ENCODE assay signal across 1 cellular context in genomic region chr9:35731415-35732184, GRCh38.
A peak's percentile ranks its signal among the peaks of the same experiment; 100 is the strongest.
TF ChIP-seq lines count a peak whose summit lies in the region.

No MANE protein-coding gene starts in this region.

TF ChIP-seq in K562, 482 proteins besides CTCF, POLR2A, EP300 and RAD21 (continued from another document and continues in another):
- peak; percentile 52 for TF ChIP-seq RBBP5 (IDR thresholded peaks at IDR 0.05; ENCODE audit: borderline replicate concordance, insufficient read depth, low read length, poor library complexity, severe bottlenecking)
- no peak for TF ChIP-seq ETS2 (tag; IDR thresholded peaks at IDR 0.05; ENCODE audit: borderline replicate concordance, poor library complexity, severe bottlenecking)
- TF ChIP-seq, protein P1, sequence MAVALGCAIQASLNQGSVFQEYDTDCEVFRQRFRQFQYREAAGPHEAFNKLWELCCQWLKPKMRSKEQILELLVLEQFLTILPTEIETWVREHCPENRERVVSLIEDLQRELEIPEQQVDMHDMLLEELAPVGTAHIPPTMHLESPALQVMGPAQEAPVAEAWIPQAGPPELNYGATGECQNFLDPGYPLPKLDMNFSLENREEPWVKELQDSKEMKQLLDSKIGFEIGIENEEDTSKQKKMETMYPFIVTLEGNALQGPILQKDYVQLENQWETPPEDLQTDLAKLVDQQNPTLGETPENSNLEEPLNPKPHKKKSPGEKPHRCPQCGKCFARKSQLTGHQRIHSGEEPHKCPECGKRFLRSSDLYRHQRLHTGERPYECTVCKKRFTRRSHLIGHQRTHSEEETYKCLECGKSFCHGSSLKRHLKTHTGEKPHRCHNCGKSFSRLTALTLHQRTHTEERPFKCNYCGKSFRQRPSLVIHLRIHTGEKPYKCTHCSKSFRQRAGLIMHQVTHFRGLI (CRISPR knock-in tag; IDR thresholded peaks at IDR 0.05): no peak
- no peak for TF ChIP-seq SREBF1 (IDR thresholded peaks at IDR 0.05; ENCODE audit: borderline replicate concordance, low read depth, low read length)
- no peak for TF ChIP-seq CBX5 (IDR thresholded peaks at IDR 0.05; ENCODE audit: borderline replicate concordance, low read depth)
- TF ChIP-seq, protein P2, sequence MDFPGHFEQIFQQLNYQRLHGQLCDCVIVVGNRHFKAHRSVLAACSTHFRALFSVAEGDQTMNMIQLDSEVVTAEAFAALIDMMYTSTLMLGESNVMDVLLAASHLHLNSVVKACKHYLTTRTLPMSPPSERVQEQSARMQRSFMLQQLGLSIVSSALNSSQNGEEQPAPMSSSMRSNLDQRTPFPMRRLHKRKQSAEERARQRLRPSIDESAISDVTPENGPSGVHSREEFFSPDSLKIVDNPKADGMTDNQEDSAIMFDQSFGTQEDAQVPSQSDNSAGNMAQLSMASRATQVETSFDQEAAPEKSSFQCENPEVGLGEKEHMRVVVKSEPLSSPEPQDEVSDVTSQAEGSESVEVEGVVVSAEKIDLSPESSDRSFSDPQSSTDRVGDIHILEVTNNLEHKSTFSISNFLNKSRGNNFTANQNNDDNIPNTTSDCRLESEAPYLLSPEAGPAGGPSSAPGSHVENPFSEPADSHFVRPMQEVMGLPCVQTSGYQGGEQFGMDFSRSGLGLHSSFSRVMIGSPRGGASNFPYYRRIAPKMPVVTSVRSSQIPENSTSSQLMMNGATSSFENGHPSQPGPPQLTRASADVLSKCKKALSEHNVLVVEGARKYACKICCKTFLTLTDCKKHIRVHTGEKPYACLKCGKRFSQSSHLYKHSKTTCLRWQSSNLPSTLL (IDR thresholded peaks at IDR 0.05): no peak
- no peak for TF ChIP-seq ADNP (tag; IDR thresholded peaks at IDR 0.05)
- TF ChIP-seq ZNF561 (CRISPR knock-in tag; conservative IDR thresholded peaks at IDR 0.05): no peak
- TF ChIP-seq ATF4 (CRISPR knock-in tag; IDR thresholded peaks at IDR 0.05): no peak
- TF ChIP-seq, protein P3, sequence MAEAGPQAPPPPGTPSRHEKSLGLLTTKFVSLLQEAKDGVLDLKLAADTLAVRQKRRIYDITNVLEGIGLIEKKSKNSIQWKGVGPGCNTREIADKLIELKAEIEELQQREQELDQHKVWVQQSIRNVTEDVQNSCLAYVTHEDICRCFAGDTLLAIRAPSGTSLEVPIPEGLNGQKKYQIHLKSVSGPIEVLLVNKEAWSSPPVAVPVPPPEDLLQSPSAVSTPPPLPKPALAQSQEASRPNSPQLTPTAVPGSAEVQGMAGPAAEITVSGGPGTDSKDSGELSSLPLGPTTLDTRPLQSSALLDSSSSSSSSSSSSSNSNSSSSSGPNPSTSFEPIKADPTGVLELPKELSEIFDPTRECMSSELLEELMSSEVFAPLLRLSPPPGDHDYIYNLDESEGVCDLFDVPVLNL (CRISPR knock-in tag; IDR thresholded peaks at IDR 0.05; ENCODE audit: low read depth): no peak
- TF ChIP-seq SUPT5H (IDR thresholded peaks at IDR 0.05): peak; percentile 62; the same call in 1 of the 2 replicates
- TF ChIP-seq RERE (CRISPR knock-in tag; IDR thresholded peaks at IDR 0.05; ENCODE audit: borderline replicate concordance): no peak
- TF ChIP-seq, protein P4, sequence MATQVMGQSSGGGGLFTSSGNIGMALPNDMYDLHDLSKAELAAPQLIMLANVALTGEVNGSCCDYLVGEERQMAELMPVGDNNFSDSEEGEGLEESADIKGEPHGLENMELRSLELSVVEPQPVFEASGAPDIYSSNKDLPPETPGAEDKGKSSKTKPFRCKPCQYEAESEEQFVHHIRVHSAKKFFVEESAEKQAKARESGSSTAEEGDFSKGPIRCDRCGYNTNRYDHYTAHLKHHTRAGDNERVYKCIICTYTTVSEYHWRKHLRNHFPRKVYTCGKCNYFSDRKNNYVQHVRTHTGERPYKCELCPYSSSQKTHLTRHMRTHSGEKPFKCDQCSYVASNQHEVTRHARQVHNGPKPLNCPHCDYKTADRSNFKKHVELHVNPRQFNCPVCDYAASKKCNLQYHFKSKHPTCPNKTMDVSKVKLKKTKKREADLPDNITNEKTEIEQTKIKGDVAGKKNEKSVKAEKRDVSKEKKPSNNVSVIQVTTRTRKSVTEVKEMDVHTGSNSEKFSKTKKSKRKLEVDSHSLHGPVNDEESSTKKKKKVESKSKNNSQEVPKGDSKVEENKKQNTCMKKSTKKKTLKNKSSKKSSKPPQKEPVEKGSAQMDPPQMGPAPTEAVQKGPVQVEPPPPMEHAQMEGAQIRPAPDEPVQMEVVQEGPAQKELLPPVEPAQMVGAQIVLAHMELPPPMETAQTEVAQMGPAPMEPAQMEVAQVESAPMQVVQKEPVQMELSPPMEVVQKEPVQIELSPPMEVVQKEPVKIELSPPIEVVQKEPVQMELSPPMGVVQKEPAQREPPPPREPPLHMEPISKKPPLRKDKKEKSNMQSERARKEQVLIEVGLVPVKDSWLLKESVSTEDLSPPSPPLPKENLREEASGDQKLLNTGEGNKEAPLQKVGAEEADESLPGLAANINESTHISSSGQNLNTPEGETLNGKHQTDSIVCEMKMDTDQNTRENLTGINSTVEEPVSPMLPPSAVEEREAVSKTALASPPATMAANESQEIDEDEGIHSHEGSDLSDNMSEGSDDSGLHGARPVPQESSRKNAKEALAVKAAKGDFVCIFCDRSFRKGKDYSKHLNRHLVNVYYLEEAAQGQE (CRISPR knock-in tag; IDR thresholded peaks at IDR 0.05; ENCODE audit: low read depth): no peak
- TF ChIP-seq TBP (optimal IDR thresholded peaks at IDR 0.05; ENCODE audit: low read depth, low read length): no peak
- TF ChIP-seq SMARCB1 (IDR thresholded peaks at IDR 0.05; ENCODE audit: insufficient read length, low read depth): no peak
- TF ChIP-seq, protein P5, sequence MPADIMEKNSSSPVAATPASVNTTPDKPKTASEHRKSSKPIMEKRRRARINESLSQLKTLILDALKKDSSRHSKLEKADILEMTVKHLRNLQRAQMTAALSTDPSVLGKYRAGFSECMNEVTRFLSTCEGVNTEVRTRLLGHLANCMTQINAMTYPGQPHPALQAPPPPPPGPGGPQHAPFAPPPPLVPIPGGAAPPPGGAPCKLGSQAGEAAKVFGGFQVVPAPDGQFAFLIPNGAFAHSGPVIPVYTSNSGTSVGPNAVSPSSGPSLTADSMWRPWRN (IDR thresholded peaks at IDR 0.05; ENCODE audit: low read depth): no peak
- TF ChIP-seq POLR2AphosphoS2 (IDR thresholded peaks at IDR 0.05; ENCODE audit: low read length): 0 out of 2 replicates have a peak, but pooled peaks have one; percentile 0
- no peak for TF ChIP-seq MYC (IDR thresholded peaks at IDR 0.05; ENCODE audit: low read depth, low read length)
- no peak for TF ChIP-seq MYC (CRISPR knock-in tag; IDR thresholded peaks at IDR 0.05; ENCODE audit: borderline replicate concordance, low read depth)
- TF ChIP-seq MITF (IDR thresholded peaks at IDR 0.05): no peak
- TF ChIP-seq MBD2 (IDR thresholded peaks at IDR 0.05; ENCODE audit: borderline replicate concordance, low read depth): no peak; the same call in 1 of the 2 replicates
- TF ChIP-seq BRCA1 (IDR thresholded peaks at IDR 0.05): no peak
- TF ChIP-seq BRCA1 (CRISPR knock-in tag; IDR thresholded peaks at IDR 0.05): no peak
- TF ChIP-seq SMARCA4 (IDR thresholded peaks at IDR 0.05): peak; percentile 71; the same call in 1 of the 2 replicates
- TF ChIP-seq CREB3L1 (IDR thresholded peaks at IDR 0.05; ENCODE audit: borderline replicate concordance, low read depth): no peak
- TF ChIP-seq ZNF140 (CRISPR knock-in tag; IDR thresholded peaks at IDR 0.05): no peak
- no peak for TF ChIP-seq ARNT (IDR thresholded peaks at IDR 0.05)
- no peak for TF ChIP-seq ZNF165 (CRISPR knock-in tag; IDR thresholded peaks at IDR 0.05; ENCODE audit: borderline replicate concordance)
- TF ChIP-seq NR1H2 (CRISPR knock-in tag; IDR thresholded peaks at IDR 0.05): no peak
- no peak for TF ChIP-seq NR4A1 (CRISPR knock-in tag; IDR thresholded peaks at IDR 0.05)
- no peak for TF ChIP-seq NR4A1 (tag; IDR thresholded peaks at IDR 0.05)
- no peak for TF ChIP-seq CHD4 (IDR thresholded peaks at IDR 0.05; ENCODE audit: insufficient read depth, insufficient replicate concordance, low read depth, low read length, poor library complexity, severe bottlenecking)
- TF ChIP-seq, protein P6, sequence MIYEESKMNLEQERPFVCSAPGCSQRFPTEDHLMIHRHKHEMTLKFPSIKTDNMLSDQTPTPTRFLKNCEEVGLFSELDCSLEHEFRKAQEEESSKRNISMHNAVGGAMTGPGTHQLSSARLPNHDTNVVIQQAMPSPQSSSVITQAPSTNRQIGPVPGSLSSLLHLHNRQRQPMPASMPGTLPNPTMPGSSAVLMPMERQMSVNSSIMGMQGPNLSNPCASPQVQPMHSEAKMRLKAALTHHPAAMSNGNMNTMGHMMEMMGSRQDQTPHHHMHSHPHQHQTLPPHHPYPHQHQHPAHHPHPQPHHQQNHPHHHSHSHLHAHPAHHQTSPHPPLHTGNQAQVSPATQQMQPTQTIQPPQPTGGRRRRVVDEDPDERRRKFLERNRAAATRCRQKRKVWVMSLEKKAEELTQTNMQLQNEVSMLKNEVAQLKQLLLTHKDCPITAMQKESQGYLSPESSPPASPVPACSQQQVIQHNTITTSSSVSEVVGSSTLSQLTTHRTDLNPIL (CRISPR knock-in tag; IDR thresholded peaks at IDR 0.05): no peak
- TF ChIP-seq SPI1 (IDR thresholded peaks at IDR 0.05; ENCODE audit: borderline replicate concordance, low read depth, low read length): no peak
- TF ChIP-seq ZNF217 (CRISPR knock-in tag; IDR thresholded peaks at IDR 0.05): no peak
- no peak for TF ChIP-seq HDAC6 (IDR thresholded peaks at IDR 0.05; ENCODE audit: low read depth, low read length)
- TF ChIP-seq MAFF (IDR thresholded peaks at IDR 0.05; ENCODE audit: low read length): no peak
- TF ChIP-seq, protein P7, sequence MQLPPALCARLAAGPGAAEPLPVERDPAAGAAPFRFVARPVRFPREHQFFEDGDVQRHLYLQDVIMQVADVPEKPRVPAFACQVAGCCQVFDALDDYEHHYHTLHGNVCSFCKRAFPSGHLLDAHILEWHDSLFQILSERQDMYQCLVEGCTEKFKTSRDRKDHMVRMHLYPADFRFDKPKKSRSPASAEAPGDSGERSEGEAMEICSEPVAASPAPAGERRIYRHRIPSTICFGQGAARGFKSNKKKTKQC (CRISPR knock-in tag; IDR thresholded peaks at IDR 0.05): no peak; the same call in 1 of the 2 replicates
- TF ChIP-seq NFIC (IDR thresholded peaks at IDR 0.05): peak; percentile 47
